In genomic region chr14:33932526-33933292, GRCh38 we compare ENCODE assay signal across 1 cellular context.
TF ChIP-seq lines count a peak whose summit lies in the region.

No MANE protein-coding gene starts in this region.

TF ChIP-seq in HEK293, 187 proteins besides CTCF, POLR2A, EP300 and RAD21 (continued from another document):
- no peak for TF ChIP-seq TSHZ1 (tag by site-specific recombination; IDR thresholded peaks at IDR 0.05; ENCODE audit: borderline replicate concordance)
- TF ChIP-seq GLIS1 (tag by site-specific recombination; IDR thresholded peaks at IDR 0.05), result peak; percentile 93
- no peak for TF ChIP-seq RBAK (tag by site-specific recombination; IDR thresholded peaks at IDR 0.05)
- no peak for TF ChIP-seq GLI4 (tag by site-specific recombination; IDR thresholded peaks at IDR 0.05)
- no peak for TF ChIP-seq MEIS1 (CRISPR knock-in tag; IDR thresholded peaks at IDR 0.05; ENCODE audit: borderline replicate concordance)
- no peak for TF ChIP-seq ZNF19 (tag by site-specific recombination; IDR thresholded peaks at IDR 0.05; ENCODE audit: low read depth)
- TF ChIP-seq ZNF416 (tag by site-specific recombination; IDR thresholded peaks at IDR 0.05), result no peak
- TF ChIP-seq ZFP41 (tag by site-specific recombination; IDR thresholded peaks at IDR 0.05; ENCODE audit: borderline replicate concordance), result no peak
- TF ChIP-seq FEZF1 (tag by site-specific recombination; IDR thresholded peaks at IDR 0.05), result peak; percentile 53
